In genomic region chr3:196684548-196685407, GRCh38 we compare ENCODE assay signal across 8 cellular contexts. TPM values are rescaled to one million over a fixed set of nuclear protein-coding genes. Genes with fewer than 3 reads are reported as not detected.
DNase-seq lines count a peak whose midpoint lies in the region; ATAC-seq and TF ChIP-seq lines count a peak whose summit lies in the region.

No MANE protein-coding gene starts in this region.

- H3K4me3 ChIP-seq in GM23248: no peak overlapping the region
- no peak overlapping the region for H3K4me3 ChIP-seq in vagina

- no peak overlapping the region for H3K9ac ChIP-seq in GM23248

- peaks cover 16% of the 10 kb centered on the region for H3K4me1 ChIP-seq in GM23248 (ENCODE audit: insufficient read depth)
- H3K4me1 ChIP-seq in vagina: peaks cover 9% of the 10 kb centered on the region

- no peak for TF ChIP-seq POLR2A in vagina (IDR thresholded peaks at IDR 0.05)

- H3K9me2 ChIP-seq in GM23248 (ENCODE audit: insufficient read depth): no peaks in the 10 kb centered on the region

- intact Hi-C loops in Right ventricle myocardium superior (cut with DNase I) (loop anchor here (5.0 to 10.0 kb wide), 2 partner anchors 77 to 140 kb away; no protein-coding TSS in a partner anchor), vagina (cut with DNase I) (no loop called here)

- H3K27me3 ChIP-seq in GM23248 (replicated peaks; ENCODE audit: insufficient read depth) (peaks cover 5% of the 10 kb centered on the region; the same call in 1 of the 2 replicates), vagina (no peaks in the 10 kb centered on the region)

- DNase-seq in ELF-1 (ENCODE audit: low read depth, low spot score): peak; percentile 68
- peak; percentile 72 for DNase-seq in GM23248
- DNase-seq in SIG-M5 (lab: John Stamatoyannopoulos, UW): peak; percentile 60
- DNase-seq in activated naive CD4-positive, alpha-beta T cell treated with Interleukin-2 at 50 U/mL for 16 hours: peak; percentile 66
- peak; percentile 57 for DNase-seq in Right ventricle myocardium superior
- DNase-seq in putamen (ENCODE audit: low spot score): peak; percentile 50
- DNase-seq in vagina (ENCODE audit: extremely low spot score in 2 of 2): no peak

- peaks cover 16% of the 10 kb centered on the region for H3F3A ChIP-seq in GM23248 (ENCODE audit: insufficient read depth)

- H3K79me2 ChIP-seq in GM23248 (ENCODE audit: insufficient read depth): no peaks in the 10 kb centered on the region

- H3K9me3 ChIP-seq in GM23248 (ENCODE audit: low read depth) (no peaks in the 10 kb centered on the region), vagina (no peaks in the 10 kb centered on the region)

- TF ChIP-seq CTCF in LNCAP (IDR thresholded peaks at IDR 0.05): peak; percentile 83
- TF ChIP-seq CTCF in vagina (IDR thresholded peaks at IDR 0.05): peak; percentile 70 to 91 (median 88)

- no peaks in the 10 kb centered on the region for H4K20me1 ChIP-seq in GM23248 (ENCODE audit: insufficient read depth)

- H2AFZ ChIP-seq in GM23248: peak overlapping the region; percentile 65

- H3K36me3 ChIP-seq in GM23248 (ENCODE audit: low read depth) (no peaks in the 10 kb centered on the region), vagina (no peaks in the 10 kb centered on the region)

- WGBS in GM23248 (ENCODE audit: low coverage in 1 of 2, low lambda C conversion rate in 2 of 2, missing lambda C conversion rate in 2 of 2), 2 experiments: 30 to 32% methylated on average over 24 of the region's 24 CpGs

- peak overlapping the region; percentile 44 for H3K4me2 ChIP-seq in GM23248 (ENCODE audit: unreplicated experiment)

- in situ Hi-C loops in GM23248 (cut with MboI): loop anchor here (5.0 kb wide), 1 partner anchor 77 kb away; no protein-coding TSS in a partner anchor

- peak; percentile 78 for ATAC-seq in Right ventricle myocardium superior (ENCODE audit: poor library complexity)

- H3K27ac ChIP-seq in GM23248 (no peak overlapping the region), vagina (no peak overlapping the region)

RNA-seq across cellular contexts. Expression of gene CEP19, which starts 27.3 kb away (rescaled TPM):
- total RNA-seq in GM23248 (2014; rRNA removed; shearing (Covaris generic)): 5.4 and 5.6 TPM in 2 replicates
- 4.5 and 5.7 TPM in 2 replicates for polyA plus RNA-seq in GM23248 (2016; fragmentation: Nextera tagmentation; extraction: Ambion mirVana)
- total RNA-seq in Right ventricle myocardium superior (0.91 TPM), vagina (1.5 TPM)

RNA-seq across cellular contexts. Expression of gene PIGX, which starts 27.4 kb away (rescaled TPM):
- total RNA-seq in GM23248 (2014; rRNA removed; shearing (Covaris generic)): 27.6 and 37.3 TPM in 2 replicates
- polyA plus RNA-seq in GM23248 (2016; fragmentation: Nextera tagmentation; extraction: Ambion mirVana): 36.0 and 37.3 TPM in 2 replicates
- total RNA-seq in Right ventricle myocardium superior: 13.9 TPM
- 31.9 TPM for total RNA-seq in vagina

RNA-seq across cellular contexts. Expression of gene NRROS, which starts 45.3 kb away (rescaled TPM):
- total RNA-seq in GM23248 (2014; rRNA removed; shearing (Covaris generic)): 0.22 TPM in 1 of 2 replicates, not detected in the other
- polyA plus RNA-seq in GM23248 (2016; fragmentation: Nextera tagmentation; extraction: Ambion mirVana): not detected in 2 replicates
- total RNA-seq in Right ventricle myocardium superior (2.4 TPM), vagina (5.4 TPM)

RNA-seq across cellular contexts. Expression of gene PAK2, which starts 54.9 kb away (rescaled TPM):
- total RNA-seq in GM23248 (2014; rRNA removed; shearing (Covaris generic)): 22.6 and 24.4 TPM in 2 replicates
- polyA plus RNA-seq in GM23248 (2016; fragmentation: Nextera tagmentation; extraction: Ambion mirVana): 29.4 and 30.5 TPM in 2 replicates
- total RNA-seq in Right ventricle myocardium superior: 40.6 TPM
- total RNA-seq in vagina: 41.3 TPM

Comparison
In these comparisons a context has a peak if more than half of its experiments do, and no peak if none do; other contexts are left out.
1. DNase-seq: peak in ELF-1 (single experiment), GM23248 (single experiment), SIG-M5 (single experiment), activated naive CD4-positive, alpha-beta T cell treated with Interleukin-2 at 50 U/mL for 16 hours (single experiment), Right ventricle myocardium superior (single experiment) and putamen (single experiment); none in vagina (0 of 2).